In the genomic region with DNA sequence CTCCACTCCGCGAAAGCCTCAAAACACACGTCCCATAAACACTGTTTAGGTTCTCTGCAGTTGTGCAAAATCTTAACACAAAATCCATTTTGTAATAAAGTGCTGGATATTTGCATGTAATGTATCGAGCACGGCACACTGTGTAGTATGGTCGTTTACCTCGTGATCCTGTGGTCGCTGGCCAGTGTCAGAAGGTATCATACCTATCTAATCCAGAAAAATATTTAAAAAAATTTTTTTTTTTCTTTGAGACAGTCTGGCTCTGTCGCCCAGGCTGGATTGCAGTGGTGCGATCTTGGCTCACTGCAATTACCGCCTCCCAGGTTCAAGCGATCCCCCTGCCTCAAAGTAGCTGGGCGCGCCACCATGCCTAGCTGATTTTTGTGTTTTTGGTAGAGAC, we compare ENCODE assay signal across 8 cellular contexts. TPM values are rescaled to one million over a fixed set of nuclear protein-coding genes. Genes with fewer than 3 reads are reported as not detected.
DNase-seq lines count a peak whose midpoint lies in the region; ATAC-seq and TF ChIP-seq lines count a peak whose summit lies in the region.

No MANE protein-coding gene starts in this region.

- H3K9ac ChIP-seq in OCI-LY1 (ENCODE audit: low read length) = peak overlapping the region; percentile 99
- peak overlapping the region; percentile 98 for H3K9ac ChIP-seq in endodermal cell (ENCODE audit: extremely low read depth, low read length, poor library complexity, severe bottlenecking)

- H3F3A ChIP-seq in OCI-LY1 (ENCODE audit: insufficient read depth, low read length) = no peaks in the 10 kb centered on the region; the same call in 1 of the 2 replicates

- ATAC-seq in GM21528 (IDR thresholded peaks at IDR 0.05; ENCODE audit: low FRiP score, unreplicated experiment) = no peak
- ATAC-seq in HG03460 (IDR thresholded peaks at IDR 0.05; ENCODE audit: unreplicated experiment) = no peak

- H3K27me3 ChIP-seq in OCI-LY1 (ENCODE audit: insufficient read depth, low read length) (no peaks in the 10 kb centered on the region), endodermal cell (ENCODE audit: control insufficient read depth, insufficient read depth, low read length, poor library complexity, severe bottlenecking) (peaks cover 17% of the 10 kb centered on the region), neuron (ENCODE audit: insufficient read depth, low read length) (no peaks in the 10 kb centered on the region)

- H2AFZ ChIP-seq in OCI-LY1 (ENCODE audit: low read length) = no peak overlapping the region
- H2AFZ ChIP-seq in neuron (ENCODE audit: low read depth, low read length) = no peak overlapping the region

- peak overlapping the region; percentile 79 for H3K4me2 ChIP-seq in OCI-LY1 (ENCODE audit: low read length)

- peaks cover 13% of the 10 kb centered on the region for H3K79me2 ChIP-seq in OCI-LY1 (ENCODE audit: insufficient read depth, low read length)

- DNase-seq in CD14-positive monocyte (ENCODE audit: low spot score) (no peak), endodermal cell (no peak), epidermal melanocyte (ENCODE audit: insufficient read length, low spot score) (no peak), NCI-H524 (lab: John Stamatoyannopoulos, UW) (no peak)

- H4K20me1 ChIP-seq in OCI-LY1 (ENCODE audit: insufficient read depth, low read length) = no peaks in the 10 kb centered on the region

- H3K27ac ChIP-seq in OCI-LY1 (ENCODE audit: low read depth, low read length, poor library complexity, severe bottlenecking) = no peak overlapping the region
- H3K27ac ChIP-seq in endodermal cell (ENCODE audit: low read depth, low read length) = no peak overlapping the region

- 50 to 64% methylated on average over 12 to 14 of the region's 14 CpGs for WGBS in endodermal cell (ENCODE audit: insufficient coverage in 1 of 2, insufficient read length in 1 of 2), 2 experiments

- peaks cover 36 to 43% of the 10 kb centered on the region in 2 donors for H3K36me3 Mint-ChIP-seq in CD14-positive monocyte
- peaks cover 52% of the 10 kb centered on the region for H3K36me3 Mint-ChIP-seq in endodermal cell (ENCODE audit: low read depth)

- H3K27ac Mint-ChIP-seq in CD14-positive monocyte (peak overlapping the region; percentile 89 to 98 (median 94)), endodermal cell (peak overlapping the region; percentile 100)

- TF ChIP-seq CTCF in CD14-positive monocyte (IDR thresholded peaks at IDR 0.05) (no peak), OCI-LY1 (IDR thresholded peaks at IDR 0.05; ENCODE audit: low read length) (no peak), endodermal cell (conservative IDR thresholded peaks at IDR 0.05) (no peak)

- H3K9me3 ChIP-seq in OCI-LY1 (ENCODE audit: low read length) (no peaks in the 10 kb centered on the region), endodermal cell (ENCODE audit: control insufficient read depth, low read length) (no peaks in the 10 kb centered on the region), neuron (ENCODE audit: low read length) (no peaks in the 10 kb centered on the region)

- H3K9me3 Mint-ChIP-seq in CD14-positive monocyte (peaks cover 0 to 2% (median 0%) of the 10 kb centered on the region in 7 donors), endodermal cell (no peaks in the 10 kb centered on the region)

- H3K4me3 ChIP-seq in OCI-LY1 (ENCODE audit: low read depth, low read length, poor library complexity, severe bottlenecking) = peak overlapping the region; percentile 98
- H3K4me3 ChIP-seq in endodermal cell (ENCODE audit: low read length) = peak overlapping the region; percentile 99
- peak overlapping the region; percentile 81 for H3K4me3 ChIP-seq in neuron (ENCODE audit: low read length)

- H3K36me3 ChIP-seq in OCI-LY1 (ENCODE audit: insufficient read depth, low read length) (peaks cover 57% of the 10 kb centered on the region), endodermal cell (ENCODE audit: control insufficient read depth, insufficient read depth, low read length) (peaks cover 56% of the 10 kb centered on the region), neuron (ENCODE audit: insufficient read depth, low read length) (peaks cover 45% of the 10 kb centered on the region)

- no peaks in the 10 kb centered on the region for H3K9me2 ChIP-seq in OCI-LY1 (ENCODE audit: low read depth, low read length)

- H3K4me1 ChIP-seq in OCI-LY1 (ENCODE audit: insufficient read depth, low read length, severe bottlenecking) (peaks cover 18% of the 10 kb centered on the region), endodermal cell (ENCODE audit: control insufficient read depth, insufficient read depth, low read length) (peaks cover 16% of the 10 kb centered on the region), neuron (ENCODE audit: insufficient read depth, low read length) (peaks cover 41% of the 10 kb centered on the region)

- peaks cover 38% of the 10 kb centered on the region for H3K4me1 Mint-ChIP-seq in CD14-positive monocyte
- peaks cover 27% of the 10 kb centered on the region for H3K4me1 Mint-ChIP-seq in endodermal cell

- H3K4me3 Mint-ChIP-seq in CD14-positive monocyte (peak overlapping the region; percentile 99), endodermal cell (peak overlapping the region; percentile 99)

- intact Hi-C loops in CD14-positive monocyte (cut with micrococcal nuclease) = loop anchor here in 1 of 2 donors (5.0 kb wide), 1 partner anchor 33 kb away; no protein-coding TSS in a partner anchor

- peaks cover 5 to 25% (median 17%) of the 10 kb centered on the region in 3 donors for H3K27me3 Mint-ChIP-seq in CD14-positive monocyte (ENCODE audit: low read depth in 3 of 3)
- H3K27me3 Mint-ChIP-seq in endodermal cell (ENCODE audit: insufficient read depth) = peaks cover 19% of the 10 kb centered on the region

RNA-seq across cellular contexts. Expression of gene RPL38, which starts 1.0 kb away (rescaled TPM):
- 1,000 to 10,000 TPM in 1 of 2 donors, 100 to 1,000 TPM in 1; 919 to 1,070 TPM for polyA plus RNA-seq in CD14-positive monocyte
- 1,000 to 10,000 TPM; 1,155 to 1,199 TPM for total RNA-seq in endodermal cell
- 1,898 TPM for polyA plus RNA-seq in endodermal cell (2013, experiment 1 of 2)
- 1,809 TPM for polyA plus RNA-seq in endodermal cell (2013, experiment 2 of 2)

RNA-seq across cellular contexts. Expression of gene TTYH2, which starts 8.9 kb away (rescaled TPM):
- polyA plus RNA-seq in CD14-positive monocyte = 10 to 100 TPM; 12.3 to 18.7 TPM
- total RNA-seq in endodermal cell = 1 to 10 TPM; 1.2 to 1.6 TPM
- polyA plus RNA-seq in endodermal cell (2013, experiment 1 of 2) = 20.3 TPM
- polyA plus RNA-seq in endodermal cell (2013, experiment 2 of 2) = 18.3 TPM
